Comparison of ENCODE assay signal across 18 cellular contexts in the genomic region with DNA sequence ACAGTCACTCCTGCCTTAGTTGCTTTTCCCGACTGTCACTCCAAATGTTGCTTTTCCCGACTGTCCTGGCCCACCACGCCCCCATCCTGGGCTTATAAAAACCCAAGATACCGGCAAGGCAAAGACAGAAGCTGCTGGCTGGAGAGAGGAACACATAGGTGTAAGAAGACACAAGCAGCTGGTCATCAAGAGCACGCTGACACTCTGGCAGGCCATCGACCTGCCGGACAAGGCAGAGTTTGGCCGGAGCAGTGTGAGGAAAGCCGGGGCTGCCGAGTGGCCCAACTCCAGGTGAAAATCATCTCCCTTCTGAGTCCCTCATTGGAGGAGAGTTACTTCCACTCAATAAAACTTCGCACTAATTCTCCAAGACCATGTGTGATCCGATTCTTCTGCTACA.
DNase-seq lines count a peak whose midpoint lies in the region; ATAC-seq and TF ChIP-seq lines count a peak whose summit lies in the region.
"Had no signal": no experiment of that assay in that cellular context is flagged by ENCODE, and none has a peak within 500 bp of the region (broad histone marks: within the 10 kb centered on the region; RNA-seq: fewer than 3 reads in every experiment).

No MANE protein-coding gene starts in this region.

- ATAC-seq in Right ventricle myocardium superior (ENCODE audit: poor library complexity) (no peak), HG03520 (IDR thresholded peaks at IDR 0.05; ENCODE audit: unreplicated experiment) (no peak)

- DNase-seq in H9 (no peak), chondrocyte (ENCODE audit: low spot score) (peak; percentile 72), sigmoid colon (peak; percentile 30), Right ventricle myocardium superior (no peak)
- DNase-seq: 8988T; ACHN; BE2C; C1 segment of cervical spinal cord; Caco-2; Calu3; CD4-positive, alpha-beta memory T cell; CD4-positive, CD25-positive, alpha-beta regulatory T cell; CD8-positive, alpha-beta memory T cell; DMS79 treated with DMSO at 0.1 percent for 48 hours; GF-D8 had no signal

- H3K4me2 ChIP-seq in H9 (ENCODE audit: insufficient read depth, insufficient read length, low read length), result no peak overlapping the region
- H3K4me2 ChIP-seq: BLaER1 had no signal

- no peak overlapping the region for H2BK5ac ChIP-seq in H9 (ENCODE audit: insufficient read length, low read length)

- H3K27ac ChIP-seq in H9 (ENCODE audit: insufficient read length, low read depth, low read length) (no peak overlapping the region), sigmoid colon (no peak overlapping the region)
- H3K27ac ChIP-seq: BLaER1 had no signal

- H4K8ac ChIP-seq in H9 (replicated peaks; ENCODE audit: insufficient read length, low read depth, low read length), result peak overlapping the region; percentile 67

- no peaks in the 10 kb centered on the region for H3K36me3 Mint-ChIP-seq in H9 (ENCODE audit: insufficient read depth in 1 of 3, low read depth in 3 of 3)
- H3K36me3 Mint-ChIP-seq in chondrocyte (ENCODE audit: low read depth), result no peaks in the 10 kb centered on the region
- H3K36me3 Mint-ChIP-seq: CD14-positive monocyte; CD4-positive, alpha-beta memory T cell; CD4-positive, CD25-positive, alpha-beta regulatory T cell; CD8-positive, alpha-beta memory T cell had no signal

- H3K9ac ChIP-seq in H9 (ENCODE audit: extremely low read depth, insufficient read length, low read length), result no peak overlapping the region
- H3K9ac ChIP-seq: BLaER1 had no signal

- no peak overlapping the region for H4K5ac ChIP-seq in H9 (ENCODE audit: insufficient read length, low read depth, low read length)

- H4K20me1 ChIP-seq in H9 (ENCODE audit: control insufficient read depth, insufficient read depth, insufficient read length), result no peaks in the 10 kb centered on the region
- H4K20me1 ChIP-seq: BLaER1 had no signal

- H3K14ac ChIP-seq in H9 (ENCODE audit: insufficient read depth, low read length), result no peak overlapping the region

- TF ChIP-seq POLR2A in sigmoid colon (IDR thresholded peaks at IDR 0.05), result no peak

- H2BK20ac ChIP-seq in H9 (ENCODE audit: low read depth, low read length, poor library complexity, severe bottlenecking), result no peak overlapping the region

- intact Hi-C loops in sigmoid colon (cut with DNase I) (no loop called here), Right ventricle myocardium superior (cut with DNase I) (no loop called here)

- no peak overlapping the region for H3K27ac Mint-ChIP-seq in H9
- no peak overlapping the region for H3K27ac Mint-ChIP-seq in chondrocyte (ENCODE audit: unreplicated experiment)
- H3K27ac Mint-ChIP-seq: CD14-positive monocyte; CD4-positive, alpha-beta memory T cell; CD4-positive, CD25-positive, alpha-beta regulatory T cell; CD8-positive, alpha-beta memory T cell had no signal

- H2AK5ac ChIP-seq in H9 (ENCODE audit: insufficient read length, low read length), result no peak overlapping the region

- no peak overlapping the region for H3K18ac ChIP-seq in H9 (ENCODE audit: insufficient read length, low read depth, low read length)

- no peaks in the 10 kb centered on the region for H3K79me1 ChIP-seq in H9 (ENCODE audit: insufficient read depth, low read depth, low read length, poor library complexity, severe bottlenecking)

- H2BK15ac ChIP-seq in H9 (ENCODE audit: low read depth, low read length), result no peak overlapping the region

- H3K36me3 ChIP-seq in sigmoid colon, result no peaks in the 10 kb centered on the region
- H3K36me3 ChIP-seq: BE2C, BLaER1 had no signal

- no peaks in the 10 kb centered on the region for H3K23me2 ChIP-seq in H9 (ENCODE audit: insufficient read length, low read depth, low read length, poor library complexity, severe bottlenecking)

- H3K27me3 Mint-ChIP-seq in H9 (ENCODE audit: low read depth) (no peaks in the 10 kb centered on the region), chondrocyte (ENCODE audit: low read depth) (no peaks in the 10 kb centered on the region)
- H3K27me3 Mint-ChIP-seq: CD4-positive, alpha-beta memory T cell; CD4-positive, CD25-positive, alpha-beta regulatory T cell; CD8-positive, alpha-beta memory T cell had no signal

- no CpG with 5 or more reads among the region's 12 CpGs for WGBS in H9 (ENCODE audit: extremely low coverage, insufficient read length, low lambda C conversion rate)
- WGBS in sigmoid colon, 2 donors, result 90 to 93% methylated on average over 12 of the region's 12 CpGs

- H3K23ac ChIP-seq in H9 (ENCODE audit: insufficient read length, low read depth, low read length), result no peak overlapping the region

- H3K4me1 ChIP-seq in H9 (ENCODE audit: insufficient read depth, low read length), result no peaks in the 10 kb centered on the region
- no peaks in the 10 kb centered on the region for H3K4me1 ChIP-seq in sigmoid colon
- H3K4me1 ChIP-seq: BE2C, BLaER1, Caco-2 had no signal

- H3T11ph ChIP-seq in H9 (ENCODE audit: low read length), result no peak overlapping the region

- H3K4me3 Mint-ChIP-seq in H9 (no peak overlapping the region), chondrocyte (ENCODE audit: unreplicated experiment) (no peak overlapping the region)
- H3K4me3 Mint-ChIP-seq: CD14-positive monocyte; CD4-positive, alpha-beta memory T cell; CD4-positive, CD25-positive, alpha-beta regulatory T cell; CD8-positive, alpha-beta memory T cell had no signal

- no peak overlapping the region for H2BK120ac ChIP-seq in H9 (ENCODE audit: low read depth, low read length, poor library complexity, severe bottlenecking)

- H3K9me3 Mint-ChIP-seq in H9 (no peaks in the 10 kb centered on the region), chondrocyte (ENCODE audit: low read depth) (no peaks in the 10 kb centered on the region)

- no peak overlapping the region for H3K4me3 ChIP-seq in sigmoid colon
- H3K4me3 ChIP-seq: BLaER1 had no signal

- H2AFZ ChIP-seq in H9 (ENCODE audit: low read length), result no peak overlapping the region

- no peaks in the 10 kb centered on the region for H3K79me2 ChIP-seq in H9 (ENCODE audit: insufficient read depth, low read length)

- H3K27me3 ChIP-seq in H9 (ENCODE audit: insufficient read depth, low read length), result no peaks in the 10 kb centered on the region
- H3K27me3 ChIP-seq in sigmoid colon, result no peaks in the 10 kb centered on the region
- H3K27me3 ChIP-seq: BE2C, BLaER1 had no signal

- no peak for TF ChIP-seq EP300 in sigmoid colon (IDR thresholded peaks at IDR 0.05)

- H3K4me1 Mint-ChIP-seq in H9 (no peaks in the 10 kb centered on the region), chondrocyte (ENCODE audit: low read depth) (no peaks in the 10 kb centered on the region)
- H3K4me1 Mint-ChIP-seq: CD14-positive monocyte; CD4-positive, alpha-beta memory T cell; CD4-positive, CD25-positive, alpha-beta regulatory T cell; CD8-positive, alpha-beta memory T cell had no signal

- no peak for TF ChIP-seq CTCF in H9 (conservative IDR thresholded peaks at IDR 0.05)
- TF ChIP-seq CTCF in chondrocyte (IDR thresholded peaks at IDR 0.05), result no peak
- no peak for TF ChIP-seq CTCF in sigmoid colon (IDR thresholded peaks at IDR 0.05)

- H2BK12ac ChIP-seq in H9 (ENCODE audit: insufficient read length, low read depth, low read length), result no peak overlapping the region

- H3K9me3 ChIP-seq in H9 (ENCODE audit: control insufficient read depth, low read depth, low read length) (no peaks in the 10 kb centered on the region), sigmoid colon (peaks cover 0 to 4% (median 0%) of the 10 kb centered on the region in 4 donors)
- H3K9me3 ChIP-seq: BE2C, Caco-2 had no signal

- H3K4ac ChIP-seq in H9 (ENCODE audit: low read depth, low read length), result no peak overlapping the region

- no peak overlapping the region for H3K56ac ChIP-seq in H9 (ENCODE audit: insufficient read length, low read depth, low read length)

- no peak overlapping the region for H4K91ac ChIP-seq in H9 (ENCODE audit: insufficient read length, low read depth, low read length)

Comparison
In these comparisons a context has a peak if more than half of its experiments do, and no peak if none do; other contexts are left out.
1. DNase-seq: peak in chondrocyte (single experiment) and sigmoid colon (single experiment); none in H9 (single experiment) and Right ventricle myocardium superior (single experiment).